Comparison of ENCODE assay signal across 16 cellular contexts in the genomic region with DNA sequence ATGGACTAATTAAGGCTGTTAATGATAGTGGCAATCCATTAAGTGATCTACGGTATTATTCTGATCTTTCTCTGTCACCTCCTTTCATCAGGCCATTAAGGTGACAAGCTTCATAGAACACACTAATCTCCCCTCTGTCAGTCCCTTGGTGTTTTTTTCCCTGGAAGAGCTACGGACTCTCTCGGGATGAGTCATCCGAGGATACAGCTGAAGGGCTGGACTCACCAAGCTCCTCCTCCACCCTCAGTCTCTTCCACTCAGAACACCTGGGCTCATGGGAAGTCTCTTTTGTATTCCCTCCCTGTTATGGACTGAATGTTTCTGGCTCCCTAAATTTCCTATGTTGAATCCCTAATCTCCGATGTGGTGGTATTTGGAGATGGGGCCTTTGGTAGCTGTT.
A peak's percentile ranks its signal among the peaks of the same experiment; 100 is the strongest.
DNase-seq lines count a peak whose midpoint lies in the region; ATAC-seq, FAIRE-seq and TF ChIP-seq lines count a peak whose summit lies in the region.
"Had no signal": no experiment of that assay in that cellular context is flagged by ENCODE, and none has a peak within 500 bp of the region (broad histone marks: within the 10 kb centered on the region; RNA-seq: fewer than 3 reads in every experiment).

No MANE protein-coding gene starts in this region.

- H4K5ac ChIP-seq in H1 (ENCODE audit: insufficient read length, low read depth, low read length) = no peak overlapping the region

- H3K56ac ChIP-seq in H1 (replicated peaks; ENCODE audit: insufficient read length, low read depth, low read length) = no peak overlapping the region

- TF ChIP-seq EP300 in H1 (IDR thresholded peaks at IDR 0.05; ENCODE audit: borderline replicate concordance in 1 of 2, low read depth in 2 of 2, low read length in 2 of 2) = no peak

- FAIRE-seq in H1 (lab: Jason Lieb, UNC) = no peak
- FAIRE-seq: GM12892 had no signal

- no peak overlapping the region for H3K4me3 ChIP-seq in H1 (ENCODE audit: extremely low read depth in 1 of 4, insufficient read depth in 2 of 4, low read depth in 3 of 4, low read length in 4 of 4)

- no peak overlapping the region for H2BK15ac ChIP-seq in H1 (ENCODE audit: low read length)

- peaks cover 0 to 7% of the 10 kb centered on the region in 2 experiments for H4K20me1 ChIP-seq in H1 (replicated peaks in 1 of 2; ENCODE audit: control insufficient read depth in 1 of 2, insufficient read depth in 2 of 2, low read length in 2 of 2)

- no peak overlapping the region for H3K23ac ChIP-seq in H1 (ENCODE audit: insufficient read length)

- no peak for TF ChIP-seq POLR2A in H1 (IDR thresholded peaks at IDR 0.05; ENCODE audit: control extremely low read depth in 1 of 2, low read depth in 2 of 2, low read length in 2 of 2)

- H3K4me2 ChIP-seq in H1 (ENCODE audit: insufficient read depth in 1 of 2, low read depth in 2 of 2, low read length in 2 of 2) = 0 out of 4 replicates have a peak overlapping the region, but pooled peaks of 1 of the 2 experiments have one; percentile 35

- H4K91ac ChIP-seq in H1 (replicated peaks; ENCODE audit: insufficient read length, low read length) = no peak overlapping the region

- H3K18ac ChIP-seq in H1 (ENCODE audit: extremely low read depth, low read length) = no peak overlapping the region

- H3K79me1 ChIP-seq in H1 (ENCODE audit: low read depth, low read length) = no peaks in the 10 kb centered on the region; the same call in 1 of the 2 replicates

- no peak overlapping the region for H3K9ac ChIP-seq in H1 (replicated peaks in 1 of 4; ENCODE audit: extremely low read depth in 1 of 4, low read depth in 3 of 4, low read length in 3 of 4)

- TF ChIP-seq RAD21 in H1 (IDR thresholded peaks at IDR 0.05 in 1 of 2, conservative IDR thresholded peaks at IDR 0.05 in 1 of 2; ENCODE audit: low read depth in 2 of 2, low read length in 2 of 2) = no peak

- no peak overlapping the region for H2AFZ ChIP-seq in H1 (ENCODE audit: low read length)

- no peak for TF ChIP-seq CTCF in H1 (IDR thresholded peaks at IDR 0.05; ENCODE audit: control extremely low read depth in 1 of 3, insufficient read depth in 1 of 3, low read depth in 1 of 3, low read length in 3 of 3)

- CTCF ChIA-PET in H1 (lab: Charles Lee; ENCODE audit: partially characterized antibody) = interaction anchor here (0.8 to 3.3 kb wide), 6 partner anchors 9 to 68 kb away, joined by 3 to 23 read pairs (median 6); no protein-coding TSS in a partner anchor

- no peak overlapping the region for H2BK12ac ChIP-seq in H1 (ENCODE audit: low read depth, low read length)

- POLR2A ChIA-PET in H1 (lab: Charles Lee; ENCODE audit: partially characterized antibody) = no interaction called here

- no peak overlapping the region for H2BK120ac ChIP-seq in H1 (replicated peaks; ENCODE audit: low read depth, low read length)

- H4K8ac ChIP-seq in H1 (ENCODE audit: extremely low read depth, insufficient read depth, low read length) = no peak overlapping the region

- peaks cover 0 to 2% (median 0%) of the 10 kb centered on the region in 4 experiments; a peak in 1 of 7 replicates for H3K27me3 ChIP-seq in H1 (replicated peaks in 1 of 4; ENCODE audit: control insufficient read depth in 3 of 4, extremely low read depth in 1 of 4, insufficient read depth in 3 of 4, low read length in 3 of 4)

- no peaks in the 10 kb centered on the region for H3K79me2 ChIP-seq in H1 (ENCODE audit: control insufficient read depth in 1 of 2, insufficient read depth in 2 of 2, low read length in 2 of 2)

- H3K4me1 ChIP-seq in H1 (replicated peaks in 1 of 4; ENCODE audit: control insufficient read depth in 3 of 4, insufficient read depth in 4 of 4, low read length in 3 of 4) = peaks cover 2 to 27% (median 10%) of the 10 kb centered on the region in 4 experiments; a peak in 5 of 7 replicates

- ATAC-seq in HG02885 (IDR thresholded peaks at IDR 0.05; ENCODE audit: poor library complexity, unreplicated experiment) = no peak
- ATAC-seq in esophagus mucosa = no peak

- H2BK20ac ChIP-seq in H1 (ENCODE audit: low read length) = no peak overlapping the region

- H3K14ac ChIP-seq in H1 (ENCODE audit: insufficient read length) = no peak overlapping the region

- DNase-seq in NCI-H2171 treated with DMSO at 0.1 percent for 48 hours (lab: John Stamatoyannopoulos, UW) (peak; percentile 25), NCI-H2171 (lab: John Stamatoyannopoulos, UW) (no peak), NCI-H82 (lab: John Stamatoyannopoulos, UW) (peak; percentile 83), H1 (ENCODE audit: low read depth in 1 of 2, low spot score in 2 of 2) (peak in 1 of 2 experiments; percentile 27), renal cortical epithelial cell (ENCODE audit: low read depth) (peak; percentile 4), superior temporal gyrus (ENCODE audit: extremely low spot score) (no peak)
- DNase-seq: DMS153, GDM1, KBM-7, NCI-H1092 treated with DMSO at 0.1 percent for 48 hours, NCI-H187 had no signal

- H3K36me3 ChIP-seq in H1 (ENCODE audit: control insufficient read depth in 2 of 4, insufficient read depth in 4 of 4, low read length in 3 of 4) = no peaks in the 10 kb centered on the region

- no peak overlapping the region for H3K4ac ChIP-seq in H1 (replicated peaks; ENCODE audit: insufficient read length, low read depth, low read length)

- 0 out of 2 replicates have a peak overlapping the region, but pooled peaks have one; percentile 3 for H2BK5ac ChIP-seq in H1 (ENCODE audit: low read depth, low read length)

- WGBS in H1 (ENCODE audit: extremely low coverage in 1 of 2, insufficient coverage in 1 of 2, insufficient read length in 1 of 2, insufficient replicate concordance in 2 of 2, low coverage in 1 of 2, low lambda C conversion rate in 2 of 2, missing lambda C conversion rate in 1 of 2), 2 experiments = 77% methylated on average over 5 of the region's 5 CpGs; no CpG with 5 or more reads in 1 of the 2 experiments

- no peaks in the 10 kb centered on the region for H3K9me3 ChIP-seq in H1 (ENCODE audit: insufficient read depth in 2 of 2, low read depth in 1 of 2, low read length in 1 of 2)

- peaks cover 12% of the 10 kb centered on the region for H3K23me2 ChIP-seq in H1 (ENCODE audit: low read depth, low read length)

- no peak overlapping the region for H3K27ac ChIP-seq in H1 (ENCODE audit: low read depth, low read length)
- H3K27ac ChIP-seq: 22Rv1, C4-2B had no signal

- no peak overlapping the region for H2AK5ac ChIP-seq in H1 (ENCODE audit: low read depth, low read length)

TF ChIP-seq in H1, 55 proteins besides CTCF, POLR2A, EP300 and RAD21:
- peak; percentile 56; the same call in 1 of the 2 replicates for TF ChIP-seq JUND (IDR thresholded peaks at IDR 0.05; ENCODE audit: low read length)
- TF ChIP-seq, protein P1, sequence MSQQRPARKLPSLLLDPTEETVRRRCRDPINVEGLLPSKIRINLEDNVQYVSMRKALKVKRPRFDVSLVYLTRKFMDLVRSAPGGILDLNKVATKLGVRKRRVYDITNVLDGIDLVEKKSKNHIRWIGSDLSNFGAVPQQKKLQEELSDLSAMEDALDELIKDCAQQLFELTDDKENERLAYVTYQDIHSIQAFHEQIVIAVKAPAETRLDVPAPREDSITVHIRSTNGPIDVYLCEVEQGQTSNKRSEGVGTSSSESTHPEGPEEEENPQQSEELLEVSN (IDR thresholded peaks at IDR 0.05) = no peak

Comparison
In these comparisons a context has a peak if more than half of its experiments do, and no peak if none do; other contexts are left out.
1. DNase-seq: peak in NCI-H2171 treated with DMSO at 0.1 percent for 48 hours (single experiment), NCI-H82 (single experiment) and renal cortical epithelial cell (single experiment); none in NCI-H2171 (single experiment) and superior temporal gyrus (single experiment).